ENCODE assay signal across 13 cellular contexts in the genomic region with DNA sequence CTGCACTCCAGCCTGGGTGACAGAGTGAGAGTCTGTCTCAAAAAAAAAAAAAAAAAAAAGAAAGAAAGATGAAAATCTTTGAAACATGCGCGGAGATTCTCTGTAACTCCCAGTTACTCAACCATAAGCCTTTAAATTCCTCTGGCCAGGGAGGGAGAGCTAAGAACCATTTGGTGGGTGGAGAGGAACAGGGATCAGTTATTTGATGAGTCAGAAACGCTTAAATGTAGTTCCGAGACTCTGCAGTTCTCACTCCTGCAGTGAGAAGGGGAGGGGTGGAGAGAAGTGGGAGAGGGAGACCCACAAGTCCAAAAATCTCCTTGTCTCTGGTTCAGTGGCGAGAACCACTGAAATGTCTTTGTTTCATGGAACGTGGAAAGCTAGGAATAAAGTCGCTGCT.
DNase-seq lines count a peak whose midpoint lies in the region; ATAC-seq, FAIRE-seq and TF ChIP-seq lines count a peak whose summit lies in the region.
"Had no signal": no experiment of that assay in that cellular context is flagged by ENCODE, and none has a peak within 500 bp of the region (broad histone marks: within the 10 kb centered on the region; RNA-seq: fewer than 3 reads in every experiment).

No MANE protein-coding gene starts in this region.

- ATAC-seq in T-cell (replicated peaks in 1 of 4), result no peak

- POLR2A ChIA-PET in A673 (lab: Charles Lee; ENCODE audit: low non-redundant PET), result interaction anchor here (0.5 to 0.6 kb wide), 2 partner anchors 35 to 354 kb away, joined by 3 to 13 read pairs; no protein-coding TSS in a partner anchor
- POLR2A ChIA-PET in HEK293 (lab: Yijun Ruan, JAX), result interaction anchor here (0.6 to 1.0 kb wide), 2 partner anchors 14 to 267 kb away, joined by 3 read pairs; a partner anchor contains a TSS
- POLR2A ChIA-PET in T-cell (lab: Charles Lee), result no interaction called here

- H3K27ac ChIP-seq in A673 (ENCODE audit: low read depth, low read length, poor library complexity, severe bottlenecking) (peak overlapping the region; percentile 1), HEK293 (ENCODE audit: extremely low read depth, low read depth, low read length) (peak overlapping the region; percentile 61; the same call in 1 of the 2 replicates)

- FAIRE-seq in D721Med (lab: Jason Lieb, UNC), result no peak

- no peaks in the 10 kb centered on the region for H3K9me3 Mint-ChIP-seq in T-cell
- H3K9me3 Mint-ChIP-seq: activated CD4-positive, alpha-beta T cell treated with anti-CD3 and anti-CD28 coated beads, Interleukin-2, amount 10 ng/mL, durations not matched to agents 7 days and 5 days; dendritic cell treated with granulocyte-macrophage colony-stimulating factor and Interleukin-4, amounts not matched to agents 40 ng/mL and 50 ng/mL, for 4 days; neural crest cell had no signal

- H3K4me3 ChIP-seq in A673 (ENCODE audit: low read depth, low read length, poor library complexity, severe bottlenecking) (no peak overlapping the region), HEK293 (ENCODE audit: low read depth, low read length) (no peak overlapping the region)

- intact Hi-C loops in A673 (cut with micrococcal nuclease; ENCODE audit: unreplicated experiment), result no loop called here

- H3K9me3 ChIP-seq in A673 (ENCODE audit: low read depth, low read length, poor library complexity, severe bottlenecking) (no peaks in the 10 kb centered on the region), HEK293 (ENCODE audit: control insufficient read depth, insufficient read depth, low read depth, low read length) (no peaks in the 10 kb centered on the region)

- CTCF ChIA-PET in A673 (lab: Charles Lee), result interaction anchor here (0.7 kb wide), 1 partner anchor 10 kb away, joined by 3 read pairs; no protein-coding TSS in a partner anchor
- CTCF ChIA-PET in HEK293 (lab: Yijun Ruan, JAX), result interaction anchor here (0.6 to 0.8 kb wide), 2 partner anchors 117 to 152 kb away, joined by 3 read pairs; no protein-coding TSS in a partner anchor
- CTCF ChIA-PET in T-cell (lab: Charles Lee), result no interaction called here

- H3K4me1 Mint-ChIP-seq in T-cell, result no peaks in the 10 kb centered on the region
- H3K4me1 Mint-ChIP-seq: activated CD4-positive, alpha-beta T cell treated with anti-CD3 and anti-CD28 coated beads, Interleukin-2, amount 10 ng/mL, durations not matched to agents 7 days and 5 days had no signal

- H3K4me3 Mint-ChIP-seq in T-cell, result no peak overlapping the region
- H3K4me3 Mint-ChIP-seq: activated CD4-positive, alpha-beta T cell treated with anti-CD3 and anti-CD28 coated beads, Interleukin-2, amount 10 ng/mL, durations not matched to agents 7 days and 5 days; dendritic cell treated with granulocyte-macrophage colony-stimulating factor and Interleukin-4, amounts not matched to agents 40 ng/mL and 50 ng/mL, for 4 days; neural crest cell had no signal

- no peak overlapping the region for H3K27ac Mint-ChIP-seq in T-cell
- H3K27ac Mint-ChIP-seq: activated CD4-positive, alpha-beta T cell treated with anti-CD3 and anti-CD28 coated beads, Interleukin-2, amount 10 ng/mL, durations not matched to agents 7 days and 5 days; dendritic cell treated with granulocyte-macrophage colony-stimulating factor and Interleukin-4, amounts not matched to agents 40 ng/mL and 50 ng/mL, for 4 days had no signal

- BruUV-seq in A673 (replicated peaks; lab: Mats Ljungman, UMichigan), result no TSS peak

- no peak for TF ChIP-seq CTCF in A673 (conservative IDR thresholded peaks at IDR 0.05; ENCODE audit: low read depth, low read length)
- no peak for TF ChIP-seq CTCF in HEK293 (tag by site-specific recombination; IDR thresholded peaks at IDR 0.05)
- TF ChIP-seq CTCF in D721Med (IDR thresholded peaks at IDR 0.05; ENCODE audit: insufficient read depth, missing control alignments), result no peak

- H3K27me3 ChIP-seq in A673 (replicated peaks; ENCODE audit: insufficient read depth, low read depth, low read length, poor library complexity), result no peaks in the 10 kb centered on the region

- no peaks in the 10 kb centered on the region for H3K36me3 Mint-ChIP-seq in T-cell

- H3K36me3 ChIP-seq in A673 (ENCODE audit: insufficient read depth, low read length, poor library complexity, severe bottlenecking) (no peaks in the 10 kb centered on the region), HEK293 (ENCODE audit: control insufficient read depth in 2 of 2, insufficient read depth in 1 of 2, low read length in 2 of 2) (no peaks in the 10 kb centered on the region)

- DNase-seq in A673 (ENCODE audit: low spot score) (peak; percentile 86), SW480 (ENCODE audit: low spot score) (peak; percentile 94), iris pigment epithelial cell (ENCODE audit: low read depth) (peak; percentile 95), D721Med (ENCODE audit: insufficient read length, low spot score) (no peak), T-cell (no peak)
- DNase-seq in effector CD8-positive, alpha-beta T cell (lab: John Stamatoyannopoulos, UW), result no peak
- DNase-seq in stimulated activated CD4-positive, alpha-beta T cell treated with anti-CD3 and anti-CD28 coated beads, Interleukin-2, amount 100 ng/mL, for 48 hours, result no peak
- DNase-seq: activated CD4-positive, alpha-beta T cell treated with anti-CD3 and anti-CD28 coated beads, Interleukin-2, amount 10 ng/mL, durations not matched to agents 7 days and 5 days; activated naive CD4-positive, alpha-beta T cell; C1 segment of cervical spinal cord had no signal

- H3K27me3 Mint-ChIP-seq in T-cell, result peaks cover 4 to 8% of the 10 kb centered on the region in 2 donors
- H3K27me3 Mint-ChIP-seq: activated CD4-positive, alpha-beta T cell treated with anti-CD3 and anti-CD28 coated beads, Interleukin-2, amount 10 ng/mL, durations not matched to agents 7 days and 5 days had no signal

- H3K4me1 ChIP-seq in A673 (ENCODE audit: insufficient read depth, low read length, poor library complexity, severe bottlenecking) (peaks cover 40% of the 10 kb centered on the region), HEK293 (ENCODE audit: control insufficient read depth, insufficient read depth, low read length) (peaks cover 26% of the 10 kb centered on the region)

TF ChIP-seq in HEK293, 187 proteins besides CTCF, POLR2A, EP300 and RAD21:
- TF ChIP-seq, protein P1, sequence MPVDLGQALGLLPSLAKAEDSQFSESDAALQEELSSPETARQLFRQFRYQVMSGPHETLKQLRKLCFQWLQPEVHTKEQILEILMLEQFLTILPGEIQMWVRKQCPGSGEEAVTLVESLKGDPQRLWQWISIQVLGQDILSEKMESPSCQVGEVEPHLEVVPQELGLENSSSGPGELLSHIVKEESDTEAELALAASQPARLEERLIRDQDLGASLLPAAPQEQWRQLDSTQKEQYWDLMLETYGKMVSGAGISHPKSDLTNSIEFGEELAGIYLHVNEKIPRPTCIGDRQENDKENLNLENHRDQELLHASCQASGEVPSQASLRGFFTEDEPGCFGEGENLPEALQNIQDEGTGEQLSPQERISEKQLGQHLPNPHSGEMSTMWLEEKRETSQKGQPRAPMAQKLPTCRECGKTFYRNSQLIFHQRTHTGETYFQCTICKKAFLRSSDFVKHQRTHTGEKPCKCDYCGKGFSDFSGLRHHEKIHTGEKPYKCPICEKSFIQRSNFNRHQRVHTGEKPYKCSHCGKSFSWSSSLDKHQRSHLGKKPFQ (tag by site-specific recombination; IDR thresholded peaks at IDR 0.05), result peak; percentile 46
- TF ChIP-seq EGR2 (tag by site-specific recombination; IDR thresholded peaks at IDR 0.05; ENCODE audit: low read depth), result peak; percentile 7; the same call in 1 of the 2 replicates
- peak; percentile 61; the same call in 1 of the 2 replicates for TF ChIP-seq ZNF558 (tag by site-specific recombination; IDR thresholded peaks at IDR 0.05)
- TF ChIP-seq ZIC2 (tag by site-specific recombination; IDR thresholded peaks at IDR 0.05), result no peak
- no peak for TF ChIP-seq ZNF146 (tag by site-specific recombination; IDR thresholded peaks at IDR 0.05)
- TF ChIP-seq ZFHX2 (tag by site-specific recombination; conservative IDR thresholded peaks at IDR 0.05), result peak; percentile 35
- TF ChIP-seq, protein P2, sequence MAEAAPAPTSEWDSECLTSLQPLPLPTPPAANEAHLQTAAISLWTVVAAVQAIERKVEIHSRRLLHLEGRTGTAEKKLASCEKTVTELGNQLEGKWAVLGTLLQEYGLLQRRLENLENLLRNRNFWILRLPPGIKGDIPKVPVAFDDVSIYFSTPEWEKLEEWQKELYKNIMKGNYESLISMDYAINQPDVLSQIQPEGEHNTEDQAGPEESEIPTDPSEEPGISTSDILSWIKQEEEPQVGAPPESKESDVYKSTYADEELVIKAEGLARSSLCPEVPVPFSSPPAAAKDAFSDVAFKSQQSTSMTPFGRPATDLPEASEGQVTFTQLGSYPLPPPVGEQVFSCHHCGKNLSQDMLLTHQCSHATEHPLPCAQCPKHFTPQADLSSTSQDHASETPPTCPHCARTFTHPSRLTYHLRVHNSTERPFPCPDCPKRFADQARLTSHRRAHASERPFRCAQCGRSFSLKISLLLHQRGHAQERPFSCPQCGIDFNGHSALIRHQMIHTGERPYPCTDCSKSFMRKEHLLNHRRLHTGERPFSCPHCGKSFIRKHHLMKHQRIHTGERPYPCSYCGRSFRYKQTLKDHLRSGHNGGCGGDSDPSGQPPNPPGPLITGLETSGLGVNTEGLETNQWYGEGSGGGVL (tag by site-specific recombination; IDR thresholded peaks at IDR 0.05), result peak; percentile 50
- TF ChIP-seq HOXC10 (CRISPR knock-in tag; IDR thresholded peaks at IDR 0.05), result no peak
- peak; percentile 15; the same call in 1 of the 2 replicates for TF ChIP-seq ZNF660 (tag by site-specific recombination; IDR thresholded peaks at IDR 0.05)
- TF ChIP-seq ZNF777 (tag by site-specific recombination; IDR thresholded peaks at IDR 0.05; ENCODE audit: borderline replicate concordance), result no peak
- TF ChIP-seq, protein P3, sequence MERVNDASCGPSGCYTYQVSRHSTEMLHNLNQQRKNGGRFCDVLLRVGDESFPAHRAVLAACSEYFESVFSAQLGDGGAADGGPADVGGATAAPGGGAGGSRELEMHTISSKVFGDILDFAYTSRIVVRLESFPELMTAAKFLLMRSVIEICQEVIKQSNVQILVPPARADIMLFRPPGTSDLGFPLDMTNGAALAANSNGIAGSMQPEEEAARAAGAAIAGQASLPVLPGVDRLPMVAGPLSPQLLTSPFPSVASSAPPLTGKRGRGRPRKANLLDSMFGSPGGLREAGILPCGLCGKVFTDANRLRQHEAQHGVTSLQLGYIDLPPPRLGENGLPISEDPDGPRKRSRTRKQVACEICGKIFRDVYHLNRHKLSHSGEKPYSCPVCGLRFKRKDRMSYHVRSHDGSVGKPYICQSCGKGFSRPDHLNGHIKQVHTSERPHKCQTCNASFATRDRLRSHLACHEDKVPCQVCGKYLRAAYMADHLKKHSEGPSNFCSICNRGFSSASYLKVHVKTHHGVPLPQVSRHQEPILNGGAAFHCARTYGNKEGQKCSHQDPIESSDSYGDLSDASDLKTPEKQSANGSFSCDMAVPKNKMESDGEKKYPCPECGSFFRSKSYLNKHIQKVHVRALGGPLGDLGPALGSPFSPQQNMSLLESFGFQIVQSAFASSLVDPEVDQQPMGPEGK (tag by site-specific recombination; IDR thresholded peaks at IDR 0.05), result no peak
- 0 out of 2 replicates have a peak, but pooled peaks have one; percentile 7 for TF ChIP-seq ZBTB20 (tag by site-specific recombination; IDR thresholded peaks at IDR 0.05)

Comparison
In these comparisons a context has a peak if more than half of its experiments do, and no peak if none do; other contexts are left out.
1. DNase-seq: peak in A673 (single experiment), SW480 (single experiment) and iris pigment epithelial cell (single experiment); none in effector CD8-positive, alpha-beta T cell (single experiment), D721Med (single experiment), T-cell (0 of 34) and stimulated activated CD4-positive, alpha-beta T cell treated with anti-CD3 and anti-CD28 coated beads, Interleukin-2, amount 100 ng/mL, for 48 hours (0 of 2).
2. CTCF ChIA-PET loops: an anchor here in A673 (0.7 kb wide) and HEK293 (0.6 to 0.8 kb wide); none called in T-cell.
3. POLR2A ChIA-PET loops: an anchor here in A673 (0.5 to 0.6 kb wide) and HEK293 (0.6 to 1.0 kb wide); none called in T-cell.